ENCODE assay signal across 38 cellular contexts in genomic region chr2:172705352-172705751, GRCh38.
"Had no signal": no experiment of that assay in that cellular context is flagged by ENCODE, and none has a peak within 500 bp of the region (broad histone marks: within the 10 kb centered on the region; RNA-seq: fewer than 3 reads in every experiment).

No MANE protein-coding gene starts in this region.

- H3K27ac ChIP-seq: adrenal gland, ascending aorta, body of pancreas, brain microvascular endothelial cell, breast epithelium, cardiac muscle cell had no signal

- H3K27me3 Mint-ChIP-seq: activated naive CD4-positive, alpha-beta T cell treated with anti-CD3 and anti-CD28 coated beads, Interleukin-2, amount 50 U/mL, for 24 hours; activated naive CD8-positive, alpha-beta T cell treated with anti-CD3 and anti-CD28 coated beads for 36 hours had no signal

- H3K27ac Mint-ChIP-seq: activated naive CD4-positive, alpha-beta T cell treated with anti-CD3 and anti-CD28 coated beads for 36 hours; activated naive CD4-positive, alpha-beta T cell treated with anti-CD3 and anti-CD28 coated beads, Interleukin-2, amount 10 ng/mL, durations not matched to agents 7 days and 5 days; activated naive CD4-positive, alpha-beta T cell treated with anti-CD3 and anti-CD28 coated beads, Interleukin-2, amount 50 U/mL, for 24 hours; activated naive CD4-positive, alpha-beta T cell treated with anti-CD3 and anti-CD28 coated beads, Interleukin-2, amount 50 U/mL, for 72 hours; activated naive CD8-positive, alpha-beta T cell; activated naive CD8-positive, alpha-beta T cell treated with anti-CD3 and anti-CD28 coated beads for 36 hours; activated naive CD8-positive, alpha-beta T cell treated with anti-CD3 and anti-CD28 coated beads, Interleukin-2, amount 10 ng/mL, durations not matched to agents 7 days and 5 days; activated T-cell treated with anti-CD3 and anti-CD28 coated beads, Interleukin-2, amount 50 U/mL, for 24 hours; activated T-cell treated with anti-CD3 and anti-CD28 coated beads, Interleukin-2, amount 50 U/mL, for 72 hours; activated T-helper 1 cell treated with anti-CD3 and anti-CD28 coated beads, Interleukin-12 subunit alpha, Interleukin-12 subunit beta, Interleukin-2, Interleukin-4 antibody, amounts not matched to agents 30 ng/mL and 10 ng/mL and 1 ng/mL, durations not matched to agents 14 hours and 24 hours and 36 hours; activated T-helper 17 cell treated with anti-CD3 and anti-CD28 coated beads, Interleukin-2, amount 50 U/mL, for 72 hours; activated T-helper 2 cell treated with anti-CD3 and anti-CD28 coated beads, Interferon-gamma antibody, Interleukin-2, Interleukin-4, amounts not matched to agents 10 μg/mL and 5 μg/mL and 100 μg/mL, durations not matched to agents 14 hours and 24 hours and 36 hours; brain had no signal

- H3K36me3 ChIP-seq: adrenal gland, ascending aorta, brain microvascular endothelial cell, breast epithelium, cardiac muscle cell had no signal

- ATAC-seq: activated naive CD4-positive, alpha-beta T cell treated with anti-CD3 and anti-CD28 coated beads, Interleukin-2, amount 50 U/mL, for 72 hours; activated T-cell treated with anti-CD3 and anti-CD28 coated beads, Interleukin-2, amount 50 U/mL, for 4 hours; activated T-cell treated with anti-CD3 and anti-CD28 coated beads, Interleukin-2, amount 50 U/mL, for 72 hours; activated T-helper 17 cell treated with anti-CD3 and anti-CD28 coated beads, Interleukin-2, amount 50 U/mL, for 72 hours; body of pancreas had no signal

- H3K9me3 ChIP-seq: adrenal gland, ascending aorta, body of pancreas, breast epithelium had no signal

- H3K4me3 ChIP-seq: adrenal gland, ascending aorta, body of pancreas, breast epithelium, cardiac muscle cell had no signal

- H3K4me1 ChIP-seq: adrenal gland, ascending aorta, body of pancreas, breast epithelium had no signal

- H3K9me3 Mint-ChIP-seq: activated naive CD4-positive, alpha-beta T cell treated with anti-CD3 and anti-CD28 coated beads for 36 hours; activated naive CD4-positive, alpha-beta T cell treated with anti-CD3 and anti-CD28 coated beads, Interleukin-2, amount 10 ng/mL, durations not matched to agents 7 days and 5 days; activated naive CD4-positive, alpha-beta T cell treated with anti-CD3 and anti-CD28 coated beads, Interleukin-2, amount 50 U/mL, for 24 hours; activated naive CD4-positive, alpha-beta T cell treated with anti-CD3 and anti-CD28 coated beads, Interleukin-2, amount 50 U/mL, for 72 hours; activated naive CD8-positive, alpha-beta T cell treated with anti-CD3 and anti-CD28 coated beads, Interleukin-2, amount 10 ng/mL, durations not matched to agents 7 days and 5 days; activated T-cell treated with anti-CD3 and anti-CD28 coated beads, Interleukin-2, amount 50 U/mL, for 24 hours; activated T-cell treated with anti-CD3 and anti-CD28 coated beads, Interleukin-2, amount 50 U/mL, for 4 hours; activated T-cell treated with anti-CD3 and anti-CD28 coated beads, Interleukin-2, amount 50 U/mL, for 72 hours; activated T-helper 1 cell treated with anti-CD3 and anti-CD28 coated beads, Interleukin-12 subunit alpha, Interleukin-12 subunit beta, Interleukin-2, Interleukin-4 antibody, amounts not matched to agents 30 ng/mL and 10 ng/mL and 1 ng/mL, durations not matched to agents 14 hours and 24 hours and 36 hours; activated T-helper 17 cell treated with anti-CD3 and anti-CD28 coated beads, Interleukin-2, amount 50 U/mL, for 72 hours; activated T-helper 2 cell treated with anti-CD3 and anti-CD28 coated beads, Interferon-gamma antibody, Interleukin-2, Interleukin-4, amounts not matched to agents 10 μg/mL and 5 μg/mL and 100 μg/mL, durations not matched to agents 14 hours and 24 hours and 36 hours; central memory CD8-positive, alpha-beta T cell had no signal

- H3K4me1 Mint-ChIP-seq: activated naive CD4-positive, alpha-beta T cell treated with anti-CD3 and anti-CD28 coated beads, Interleukin-2, amount 10 ng/mL, durations not matched to agents 7 days and 5 days; activated T-helper 17 cell treated with anti-CD3 and anti-CD28 coated beads, Interleukin-2, amount 50 U/mL, for 72 hours; brain; central memory CD8-positive, alpha-beta T cell had no signal

- DNase-seq: activated effector memory CD4-positive, alpha-beta T cell treated with anti-CD3 and anti-CD28 coated beads, Interleukin-2, amount 50 U/mL, for 16 hours; activated effector memory CD4-positive, alpha-beta T cell treated with Interleukin-2 at 50 U/mL for 16 hours; activated gamma-delta T cell; activated gamma-delta T cell treated with Interleukin-2 at 50 U/mL for 16 hours; activated naive CD4-positive, alpha-beta T cell; activated naive CD4-positive, alpha-beta T cell treated with anti-CD3 and anti-CD28 coated beads for 36 hours; activated naive CD4-positive, alpha-beta T cell treated with anti-CD3 and anti-CD28 coated beads, Interleukin-2, amount 10 ng/mL, durations not matched to agents 7 days and 5 days; activated naive CD4-positive, alpha-beta T cell treated with anti-CD3 and anti-CD28 coated beads, Interleukin-2, amount 50 U/mL, for 16 hours; activated naive CD4-positive, alpha-beta T cell treated with Interleukin-2 at 50 U/mL for 16 hours; activated naive CD8-positive, alpha-beta T cell treated with anti-CD3 and anti-CD28 coated beads for 36 hours; activated naive CD8-positive, alpha-beta T cell treated with anti-CD3 and anti-CD28 coated beads, Interleukin-2, amount 10 ng/mL, durations not matched to agents 7 days and 5 days; activated T-cell treated with anti-CD3 and anti-CD28 coated beads for 4 hours; activated T-cell treated with anti-CD3 and anti-CD28 coated beads, Interleukin-2, amount 50 U/mL, for 1 hour; activated T-cell treated with anti-CD3 and anti-CD28 coated beads, Interleukin-2, amount 50 U/mL, for 24 hours; activated T-cell treated with anti-CD3 and anti-CD28 coated beads, Interleukin-2, amount 50 U/mL, for 4 hours; activated T-cell treated with anti-CD3 and anti-CD28 coated beads, Interleukin-2, amount 50 U/mL, for 48 hours; activated T-cell treated with anti-CD3 and anti-CD28 coated beads, Interleukin-2, amount 50 U/mL, for 72 hours; adrenal gland; amniotic stem cell; amygdala; anterior cingulate cortex; aorta; body of pancreas; brain microvascular endothelial cell; caudate nucleus; central memory CD4-positive, alpha-beta T cell; cerebellar nuclear complex had no signal

- H3K4me3 Mint-ChIP-seq: activated naive CD4-positive, alpha-beta T cell treated with anti-CD3 and anti-CD28 coated beads for 36 hours; activated naive CD4-positive, alpha-beta T cell treated with anti-CD3 and anti-CD28 coated beads, Interleukin-2, amount 10 ng/mL, durations not matched to agents 7 days and 5 days; activated naive CD4-positive, alpha-beta T cell treated with anti-CD3 and anti-CD28 coated beads, Interleukin-2, amount 50 U/mL, for 24 hours; activated naive CD8-positive, alpha-beta T cell; activated naive CD8-positive, alpha-beta T cell treated with anti-CD3 and anti-CD28 coated beads for 36 hours; activated naive CD8-positive, alpha-beta T cell treated with anti-CD3 and anti-CD28 coated beads, Interleukin-2, amount 10 ng/mL, durations not matched to agents 7 days and 5 days; activated T-cell treated with anti-CD3 and anti-CD28 coated beads, Interleukin-2, amount 50 U/mL, for 24 hours; activated T-cell treated with anti-CD3 and anti-CD28 coated beads, Interleukin-2, amount 50 U/mL, for 4 hours; activated T-cell treated with anti-CD3 and anti-CD28 coated beads, Interleukin-2, amount 50 U/mL, for 72 hours; activated T-helper 1 cell treated with anti-CD3 and anti-CD28 coated beads, Interleukin-12 subunit alpha, Interleukin-12 subunit beta, Interleukin-2, Interleukin-4 antibody, amounts not matched to agents 30 ng/mL and 10 ng/mL and 1 ng/mL, durations not matched to agents 14 hours and 24 hours and 36 hours; activated T-helper 17 cell treated with anti-CD3 and anti-CD28 coated beads, Interleukin-2, amount 50 U/mL, for 72 hours; brain; central memory CD8-positive, alpha-beta T cell had no signal

- H3K27me3 ChIP-seq: ascending aorta, body of pancreas, brain microvascular endothelial cell, breast epithelium, cardiac muscle cell had no signal

- H3K36me3 Mint-ChIP-seq: activated naive CD4-positive, alpha-beta T cell treated with anti-CD3 and anti-CD28 coated beads, Interleukin-2, amount 10 ng/mL, durations not matched to agents 7 days and 5 days; activated naive CD4-positive, alpha-beta T cell treated with anti-CD3 and anti-CD28 coated beads, Interleukin-2, amount 50 U/mL, for 24 hours; activated naive CD4-positive, alpha-beta T cell treated with anti-CD3 and anti-CD28 coated beads, Interleukin-2, amount 50 U/mL, for 72 hours; activated naive CD8-positive, alpha-beta T cell treated with anti-CD3 and anti-CD28 coated beads for 36 hours; activated naive CD8-positive, alpha-beta T cell treated with anti-CD3 and anti-CD28 coated beads, Interleukin-2, amount 10 ng/mL, durations not matched to agents 7 days and 5 days had no signal
